2 cellular contexts compared by ENCODE assay signal in genomic region chr15:30367246-30367645, GRCh38. TPM values are rescaled to one million over a fixed set of nuclear protein-coding genes. Genes with fewer than 3 reads are reported as not detected.
"Had no signal": no experiment of that assay in that cellular context is flagged by ENCODE, and none has a peak within 500 bp of the region (broad histone marks: within the 10 kb centered on the region; RNA-seq: fewer than 3 reads in every experiment).

No MANE protein-coding gene starts in this region.

RNA-seq across cellular contexts. Expression of gene CHRFAM7A, which starts 26.1 kb away (rescaled TPM):
- total RNA-seq: epithelial cell of proximal tubule; naive thymus-derived CD8-positive, alpha-beta T cell had no signal

RNA-seq across cellular contexts. Expression of gene GOLGA8R, which starts 46.8 kb away (rescaled TPM):
- total RNA-seq: epithelial cell of proximal tubule had no signal
